In genomic region chr5:56588636-56589485, GRCh38 we compare ENCODE assay signal across 9 cellular contexts.
DNase-seq lines count a peak whose midpoint lies in the region; ATAC-seq, FAIRE-seq and TF ChIP-seq lines count a peak whose summit lies in the region.
"Had no signal": no experiment of that assay in that cellular context is flagged by ENCODE, and none has a peak within 500 bp of the region (broad histone marks: within the 10 kb centered on the region; RNA-seq: fewer than 3 reads in every experiment).

No MANE protein-coding gene starts in this region.

- H3K4me1 Mint-ChIP-seq in CD14-positive monocyte: peaks cover 58% of the 10 kb centered on the region
- H3K4me1 Mint-ChIP-seq in activated CD4-positive, alpha-beta T cell treated with anti-CD3 and anti-CD28 coated beads, Interleukin-2, amount 10 ng/mL, durations not matched to agents 24 days and 14 days: peaks cover 44% of the 10 kb centered on the region
- H3K4me1 Mint-ChIP-seq in stimulated activated naive CD8-positive, alpha-beta T cell treated with anti-CD3 and anti-CD28 coated beads, Interleukin-15, Interleukin-2, amounts not matched to agents 100 ng/mL and 50 ng/mL, for 24 hours (ENCODE audit: low read depth): peaks cover 50% of the 10 kb centered on the region

- intact Hi-C loops in CD14-positive monocyte (cut with micrococcal nuclease): loop anchor here in 1 of 2 donors (10.0 kb wide), 1 partner anchor 174 kb away; no protein-coding TSS in a partner anchor
- intact Hi-C loops in activated CD4-positive, alpha-beta T cell treated with anti-CD3 and anti-CD28 coated beads, Interleukin-2, amount 10 ng/mL, durations not matched to agents 24 days and 14 days (cut with micrococcal nuclease): loop anchor here (2.0 kb wide), 1 partner anchor 22 kb away; no protein-coding TSS in a partner anchor
- intact Hi-C loops in left cardiac atrium (cut with DNase I): loop anchor here in 1 of 2 donors (10.0 kb wide), 1 partner anchor 226 kb away; the partner anchor contains the start of gene MAP3K1

- H3K27me3 Mint-ChIP-seq in CD14-positive monocyte (ENCODE audit: low read depth in 3 of 3): peaks cover 0 to 5% (median 2%) of the 10 kb centered on the region in 3 donors
- peaks cover 2% of the 10 kb centered on the region for H3K27me3 Mint-ChIP-seq in activated CD4-positive, alpha-beta T cell treated with anti-CD3 and anti-CD28 coated beads, Interleukin-2, amount 10 ng/mL, durations not matched to agents 24 days and 14 days
- H3K27me3 Mint-ChIP-seq in stimulated activated naive CD8-positive, alpha-beta T cell treated with anti-CD3 and anti-CD28 coated beads, Interleukin-15, Interleukin-2, amounts not matched to agents 100 ng/mL and 50 ng/mL, for 24 hours: no peaks in the 10 kb centered on the region

- TF ChIP-seq CTCF in CD14-positive monocyte (IDR thresholded peaks at IDR 0.05): no peak

- peak overlapping the region; percentile 59 to 72 for H3K4me3 Mint-ChIP-seq in CD14-positive monocyte
- H3K4me3 Mint-ChIP-seq in activated CD4-positive, alpha-beta T cell treated with anti-CD3 and anti-CD28 coated beads, Interleukin-2, amount 10 ng/mL, durations not matched to agents 24 days and 14 days: peak overlapping the region; percentile 16
- peak overlapping the region; percentile 22 for H3K4me3 Mint-ChIP-seq in stimulated activated naive CD8-positive, alpha-beta T cell treated with anti-CD3 and anti-CD28 coated beads, Interleukin-15, Interleukin-2, amounts not matched to agents 100 ng/mL and 50 ng/mL, for 24 hours

- H3K27ac Mint-ChIP-seq in CD14-positive monocyte: peak overlapping the region; percentile 88 to 93 (median 90)
- H3K27ac Mint-ChIP-seq in activated CD4-positive, alpha-beta T cell treated with anti-CD3 and anti-CD28 coated beads, Interleukin-2, amount 10 ng/mL, durations not matched to agents 24 days and 14 days: peak overlapping the region; percentile 72
- peak overlapping the region; percentile 67 for H3K27ac Mint-ChIP-seq in stimulated activated naive CD8-positive, alpha-beta T cell treated with anti-CD3 and anti-CD28 coated beads, Interleukin-15, Interleukin-2, amounts not matched to agents 100 ng/mL and 50 ng/mL, for 24 hours

- H3K36me3 Mint-ChIP-seq in CD14-positive monocyte: peaks cover 2% of the 10 kb centered on the region in 2 donors
- H3K36me3 Mint-ChIP-seq in activated CD4-positive, alpha-beta T cell treated with anti-CD3 and anti-CD28 coated beads, Interleukin-2, amount 10 ng/mL, durations not matched to agents 24 days and 14 days (ENCODE audit: low read depth): no peaks in the 10 kb centered on the region
- H3K36me3 Mint-ChIP-seq in stimulated activated naive CD8-positive, alpha-beta T cell treated with anti-CD3 and anti-CD28 coated beads, Interleukin-15, Interleukin-2, amounts not matched to agents 100 ng/mL and 50 ng/mL, for 24 hours (ENCODE audit: low read depth): no peaks in the 10 kb centered on the region

- H3K9me3 Mint-ChIP-seq in CD14-positive monocyte: peaks cover 0 to 9% (median 3%) of the 10 kb centered on the region in 7 donors
- H3K9me3 Mint-ChIP-seq in activated CD4-positive, alpha-beta T cell treated with anti-CD3 and anti-CD28 coated beads, Interleukin-2, amount 10 ng/mL, durations not matched to agents 24 days and 14 days: peaks cover 4% of the 10 kb centered on the region
- no peaks in the 10 kb centered on the region for H3K9me3 Mint-ChIP-seq in stimulated activated naive CD8-positive, alpha-beta T cell treated with anti-CD3 and anti-CD28 coated beads, Interleukin-15, Interleukin-2, amounts not matched to agents 100 ng/mL and 50 ng/mL, for 24 hours

- DNase-seq in CD14-positive monocyte (ENCODE audit: low spot score): peak; percentile 58
- peak; percentile 76 for DNase-seq in GM19240 (ENCODE audit: insufficient read length, low spot score)
- DNase-seq in activated CD4-positive, alpha-beta T cell treated with anti-CD3 and anti-CD28 coated beads, Interleukin-2, amount 10 ng/mL, durations not matched to agents 24 days and 14 days: peak; percentile 92
- DNase-seq in left cardiac atrium: peak; percentile 62
- DNase-seq in SHP77 (lab: John Stamatoyannopoulos, UW): no peak
- DNase-seq in urothelium cell line (ENCODE audit: low spot score): no peak

- no peak for FAIRE-seq in urothelium cell line (lab: Jason Lieb, UNC)

- peak; percentile 98 for ATAC-seq in HG03175 (IDR thresholded peaks at IDR 0.05; ENCODE audit: unreplicated experiment)
- peak; percentile 36 to 57 for ATAC-seq in left cardiac atrium
- ATAC-seq: body of pancreas had no signal

Comparison
In these comparisons a context has a peak if more than half of its experiments do, and no peak if none do; other contexts are left out.
1. DNase-seq: peak in CD14-positive monocyte (single experiment), GM19240 (single experiment), activated CD4-positive, alpha-beta T cell treated with anti-CD3 and anti-CD28 coated beads, Interleukin-2, amount 10 ng/mL, durations not matched to agents 24 days and 14 days (single experiment) and left cardiac atrium (single experiment); none in SHP77 (0 of 2) and urothelium cell line (single experiment).
2. Peak in every context shown above with its lines, with median percentiles within 50 percentile points of each other: H3K27ac Mint-ChIP-seq and H3K4me3 Mint-ChIP-seq.